ENCODE assay signal across 1 cellular context in genomic region chr20:2102585-2103453, GRCh38.
A peak's percentile ranks its signal among the peaks of the same experiment; 100 is the strongest.
TF ChIP-seq lines count a peak whose summit lies in the region.

No MANE protein-coding gene starts in this region.

TF ChIP-seq in HepG2, 621 proteins besides CTCF, POLR2A, EP300 and RAD21 (continued from another document and continues in another):
- TF ChIP-seq BCLAF1 (IDR thresholded peaks at IDR 0.05) (no peak), SETDB1 (CRISPR knock-in tag; IDR thresholded peaks at IDR 0.05; ENCODE audit: borderline replicate concordance) (no peak), ZNF597 (CRISPR knock-in tag; IDR thresholded peaks at IDR 0.05) (peak; percentile 46; the same call in 1 of the 2 replicates), MEIS2 (CRISPR knock-in tag; IDR thresholded peaks at IDR 0.05) (no peak), ZSCAN31 (CRISPR knock-in tag; IDR thresholded peaks at IDR 0.05; ENCODE audit: low read depth) (peak; percentile 89), EZH2 (conservative IDR thresholded peaks at IDR 0.05; ENCODE audit: low read depth, low read length) (no peak), SALL2 (CRISPR knock-in tag; IDR thresholded peaks at IDR 0.05) (peak; percentile 7), NR2F6 (IDR thresholded peaks at IDR 0.05) (peak; percentile 4; the same call in 1 of the 2 replicates), NR2F6 (CRISPR knock-in tag; IDR thresholded peaks at IDR 0.05) (no peak; the same call in 1 of the 2 replicates), HDAC2 (CRISPR knock-in tag; IDR thresholded peaks at IDR 0.05) (no peak; the same call in 1 of the 2 replicates), ZNF331 (CRISPR knock-in tag; IDR thresholded peaks at IDR 0.05) (peak; percentile 59; the same call in 1 of the 2 replicates), ZNF720 (CRISPR knock-in tag; IDR thresholded peaks at IDR 0.05) (peak; percentile 88; the same call in 1 of the 2 replicates), ZNF260 (CRISPR knock-in tag; IDR thresholded peaks at IDR 0.05; ENCODE audit: borderline replicate concordance, low read depth) (no peak), RBM22 (optimal IDR thresholded peaks at IDR 0.05; ENCODE audit: low read length) (peak; percentile 83), ZNF703 (CRISPR knock-in tag; IDR thresholded peaks at IDR 0.05; ENCODE audit: borderline replicate concordance) (0 out of 2 replicates have a peak, but pooled peaks have one; percentile 51), FLYWCH1 (CRISPR knock-in tag; IDR thresholded peaks at IDR 0.05) (peak; percentile 93; the same call in 1 of the 2 replicates), HOXA3 (CRISPR knock-in tag; IDR thresholded peaks at IDR 0.05) (peak; percentile 59; the same call in 1 of the 2 replicates), AKAP8 (CRISPR knock-in tag; IDR thresholded peaks at IDR 0.05) (0 out of 2 replicates have a peak, but pooled peaks have one; percentile 6), GMEB1 (CRISPR knock-in tag; IDR thresholded peaks at IDR 0.05; ENCODE audit: borderline replicate concordance) (no peak), STAT6 (CRISPR knock-in tag; IDR thresholded peaks at IDR 0.05; ENCODE audit: borderline replicate concordance) (no peak), PITX1 (CRISPR knock-in tag; IDR thresholded peaks at IDR 0.05) (no peak; the same call in 1 of the 2 replicates), RCOR2 (CRISPR knock-in tag; IDR thresholded peaks at IDR 0.05) (no peak), ZNF776 (CRISPR knock-in tag; IDR thresholded peaks at IDR 0.05) (peak; percentile 54; the same call in 1 of the 2 replicates), PRDM15 (CRISPR knock-in tag; IDR thresholded peaks at IDR 0.05) (peak; percentile 78), MLLT10 (CRISPR knock-in tag; IDR thresholded peaks at IDR 0.05) (no peak), MATR3 (CRISPR knock-in tag; IDR thresholded peaks at IDR 0.05) (no peak), ZBTB44 (CRISPR knock-in tag; IDR thresholded peaks at IDR 0.05) (0 out of 2 replicates have a peak, but pooled peaks have one; percentile 44), ZNF234 (CRISPR knock-in tag; conservative IDR thresholded peaks at IDR 0.05) (no peak; the same call in 1 of the 2 replicates), THAP7 (CRISPR knock-in tag; IDR thresholded peaks at IDR 0.05) (no peak), KAT7 (CRISPR knock-in tag; IDR thresholded peaks at IDR 0.05; ENCODE audit: borderline replicate concordance) (no peak; the same call in 1 of the 2 replicates), HDAC1 (CRISPR knock-in tag; IDR thresholded peaks at IDR 0.05) (no peak; the same call in none of the 2 replicates), ZNF12 (CRISPR knock-in tag; IDR thresholded peaks at IDR 0.05) (peak; percentile 73; the same call in 1 of the 2 replicates), TAF15 (IDR thresholded peaks at IDR 0.05; ENCODE audit: low read depth, low read length, poor library complexity, severe bottlenecking) (no peak), RELA (CRISPR knock-in tag; IDR thresholded peaks at IDR 0.05) (no peak), GTF3A (CRISPR knock-in tag; conservative IDR thresholded peaks at IDR 0.05) (no peak), SALL1 (CRISPR knock-in tag; IDR thresholded peaks at IDR 0.05) (no peak; the same call in none of the 2 replicates)
